ENCODE assay signal across 8 cellular contexts in the genomic region with DNA sequence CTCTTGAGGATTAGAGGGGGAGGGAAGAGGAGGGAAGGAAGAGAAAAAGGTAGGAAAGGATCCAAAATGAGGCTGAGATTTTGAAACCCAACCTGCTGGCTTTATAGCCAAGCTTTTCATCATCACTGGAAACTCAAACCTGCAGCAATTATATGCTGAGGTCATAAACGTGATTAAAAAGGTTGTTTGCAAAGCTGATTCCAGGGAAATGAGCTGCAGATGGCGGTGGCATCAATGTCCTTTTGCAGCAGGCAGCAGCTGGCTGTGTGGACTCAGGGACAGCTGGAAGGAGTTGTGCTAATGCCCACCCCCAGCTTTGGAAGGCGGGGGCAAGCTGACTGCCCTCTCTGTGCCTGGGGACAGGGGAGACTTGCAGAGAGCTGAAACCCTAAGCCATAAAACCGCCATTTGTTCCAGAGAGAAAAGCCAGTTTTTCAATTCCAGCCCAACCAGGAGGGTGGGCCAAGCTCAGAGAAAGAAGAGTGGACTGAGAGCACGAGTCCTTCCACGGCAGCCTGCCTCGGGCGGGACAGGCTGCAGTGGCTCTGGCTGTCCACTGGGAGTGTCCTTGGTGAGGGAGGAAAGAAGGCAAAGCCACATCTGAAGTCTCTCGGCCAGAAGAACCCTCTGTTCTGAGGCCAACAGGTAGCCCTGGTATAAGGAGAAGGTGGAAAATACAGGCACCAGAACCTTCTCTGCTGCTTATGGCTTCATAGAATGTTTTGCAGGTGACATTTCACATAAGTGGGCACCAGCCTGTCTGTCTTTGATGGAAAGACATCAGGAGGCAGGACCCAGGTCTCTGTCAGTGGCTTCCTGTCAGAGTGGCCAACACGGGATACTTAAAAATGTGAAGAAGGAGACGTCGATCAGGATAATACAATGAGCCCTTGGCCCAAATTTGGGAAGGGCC.
A peak's percentile ranks its signal among the peaks of the same experiment; 100 is the strongest.
DNase-seq lines count a peak whose midpoint lies in the region; ATAC-seq and TF ChIP-seq lines count a peak whose summit lies in the region.

No MANE protein-coding gene starts in this region.

- H3K9me3 ChIP-seq in HCT116 (ENCODE audit: control insufficient read depth in 1 of 2, insufficient read depth in 1 of 2, low read depth in 1 of 2, low read length in 2 of 2): no peaks in the 10 kb centered on the region
- H3K9me3 ChIP-seq in ovary: no peaks in the 10 kb centered on the region

- no peaks in the 10 kb centered on the region for H3K9me2 ChIP-seq in HCT116 (ENCODE audit: insufficient read depth)

- RAD21 ChIA-PET in HCT116 (lab: Charles Lee; ENCODE audit: low non-redundant PET in 1 of 2, low total read pairs in 2 of 2, uncharacterized antibody in 2 of 2, unreplicated experiment in 2 of 2): no interaction called here

- POLR2A ChIA-PET in HCT116 (lab: Charles Lee): interaction anchor here (0.7 kb wide), 1 partner anchor 21 kb away, joined by 3 read pairs; no protein-coding TSS in a partner anchor

- WGBS in ovary, 3 donors: 37 to 38% (median 37%) methylated on average over 12 of the region's 12 CpGs

- peak; percentile 18 for DNase-seq in HCT116 (ENCODE audit: low read depth, low spot score)
- DNase-seq in NCI-H526 (lab: John Stamatoyannopoulos, UW): peak; percentile 76 to 80
- peak in 2 of 10 donors; percentile 12 to 32 for DNase-seq in dorsolateral prefrontal cortex
- peak; percentile 30 for DNase-seq in mucosa of gallbladder (ENCODE audit: low spot score)
- no peak for DNase-seq in ovary
- no peak for DNase-seq in activated CD4-positive, alpha-beta T cell treated with anti-CD3 and anti-CD28 coated beads, Interleukin-2, amount 50 U/mL, for 48 hours

- BruUV-seq in HCT116 (replicated peaks; lab: Mats Ljungman, UMichigan): no TSS peak

- peak; percentile 84 for ATAC-seq in HCT116
- no peak for ATAC-seq in GM18498 (IDR thresholded peaks at IDR 0.05; ENCODE audit: unreplicated experiment)
- no peak for ATAC-seq in GM18858 (IDR thresholded peaks at IDR 0.05; ENCODE audit: unreplicated experiment)

- H3K36me3 ChIP-seq in HCT116 (ENCODE audit: control insufficient read depth in 1 of 2, insufficient read depth in 2 of 2, low read length in 2 of 2) (no peaks in the 10 kb centered on the region), ovary (no peaks in the 10 kb centered on the region)

- no peak for TF ChIP-seq EP300 in ovary (IDR thresholded peaks at IDR 0.05)

- CTCF ChIA-PET in HCT116 (lab: Charles Lee): interaction anchor here (0.7 to 1.4 kb wide), 5 partner anchors 9 to 27 kb away, joined by 3 read pairs; no protein-coding TSS in a partner anchor

- H3K4me1 ChIP-seq in HCT116 (ENCODE audit: control insufficient read depth in 1 of 2, insufficient read depth in 2 of 2, low read length in 2 of 2): peaks cover 0 to 21% of the 10 kb centered on the region in 2 experiments; a peak in 1 of 4 replicates
- H3K4me1 ChIP-seq in ovary (ENCODE audit: insufficient read depth): no peaks in the 10 kb centered on the region

- intact Hi-C loops in HCT116 (cut with micrococcal nuclease) (no loop called here), dorsolateral prefrontal cortex (cut with DNase I) (loop anchor here in 1 of 2 donors (5.0 to 10.0 kb wide), 2 partner anchors 240 to 388 kb away; no protein-coding TSS in a partner anchor), ovary (cut with DNase I) (no loop called here)

- H3K27ac ChIP-seq in HCT116 (ENCODE audit: low read depth, low read length) (no peak overlapping the region), dorsolateral prefrontal cortex (peak overlapping the region in 6 of 59 donors; percentile 1 to 53 (median 20)), ovary (no peak overlapping the region)

- H2AFZ ChIP-seq in HCT116 (ENCODE audit: low read depth, low read length, poor library complexity, severe bottlenecking): peak overlapping the region; percentile 14

- H3K27me3 ChIP-seq in HCT116 (ENCODE audit: insufficient read depth, low read length) (no peaks in the 10 kb centered on the region), dorsolateral prefrontal cortex (peaks cover 0 to 17% (median 0%) of the 10 kb centered on the region in 45 donors), ovary (no peaks in the 10 kb centered on the region)

- no peaks in the 10 kb centered on the region for H4K20me1 ChIP-seq in HCT116 (ENCODE audit: insufficient read depth)

- H3K4me2 ChIP-seq in HCT116 (ENCODE audit: low read length): peak overlapping the region; percentile 30

- H3K4me3 ChIP-seq in HCT116 (replicated peaks in 1 of 2; ENCODE audit: low read depth in 1 of 2, low read length in 2 of 2): no peak overlapping the region
- peak overlapping the region in 15 of 59 donors; percentile 3 to 50 (median 22) for H3K4me3 ChIP-seq in dorsolateral prefrontal cortex
- H3K4me3 ChIP-seq in ovary: no peak overlapping the region

- H3K9ac ChIP-seq in HCT116 (ENCODE audit: low read length): no peak overlapping the region

- TF ChIP-seq CTCF in HCT116 (IDR thresholded peaks at IDR 0.05 in 2 of 3, conservative IDR thresholded peaks at IDR 0.05 in 1 of 3; ENCODE audit: borderline replicate concordance in 1 of 3, insufficient read depth in 1 of 3, low read depth in 2 of 3, low read length in 2 of 3) (peak in 2 of 3 experiments; percentile 58 to 72; a peak in 4 of 6 replicates), dorsolateral prefrontal cortex (IDR thresholded peaks at IDR 0.05 in 54 of 56, conservative IDR thresholded peaks at IDR 0.05 in 2 of 56; ENCODE audit: low read depth in 1 of 56, partially characterized antibody in 56 of 56) (peak in 52 of 56 donors; percentile 8 to 72 (median 54)), ovary (IDR thresholded peaks at IDR 0.05) (no peak)

- no peak for TF ChIP-seq POLR2A in HCT116 (IDR thresholded peaks at IDR 0.05; ENCODE audit: borderline replicate concordance, extremely low read depth, insufficient read depth, insufficient read length)
- no peak for TF ChIP-seq POLR2A in ovary (IDR thresholded peaks at IDR 0.05)

- H3K79me2 ChIP-seq in HCT116 (ENCODE audit: insufficient read depth, low read length): no peaks in the 10 kb centered on the region

- no peak for TF ChIP-seq RAD21 in HCT116 (IDR thresholded peaks at IDR 0.05; ENCODE audit: low read depth)

TF ChIP-seq in HCT116, 20 proteins besides CTCF, POLR2A, EP300 and RAD21 (continues in another document):
- TF ChIP-seq FOSL1 (IDR thresholded peaks at IDR 0.05; ENCODE audit: low read depth): no peak
- TF ChIP-seq EZH2 (IDR thresholded peaks at IDR 0.05): no peak
- TF ChIP-seq EZH2phosphoT487 (IDR thresholded peaks at IDR 0.05; ENCODE audit: borderline replicate concordance): no peak
- TF ChIP-seq YY1 (IDR thresholded peaks at IDR 0.05; ENCODE audit: extremely low read depth, insufficient replicate concordance, low read depth, low read length): no peak
- TF ChIP-seq TCF7L2 (IDR thresholded peaks at IDR 0.05; ENCODE audit: borderline replicate concordance, extremely low read depth, insufficient read depth, insufficient read length): no peak
- TF ChIP-seq CEBPB (IDR thresholded peaks at IDR 0.05; ENCODE audit: low read depth): no peak
- TF ChIP-seq POLR2AphosphoS5 (IDR thresholded peaks at IDR 0.05; ENCODE audit: low read depth, low read length): no peak
- no peak for TF ChIP-seq ZNF274 (IDR thresholded peaks at IDR 0.05; ENCODE audit: low read depth, low read length)
- no peak for TF ChIP-seq SP1 (IDR thresholded peaks at IDR 0.05; ENCODE audit: low read depth)
- TF ChIP-seq ZFX (IDR thresholded peaks at IDR 0.05): no peak
- TF ChIP-seq CBX3 (IDR thresholded peaks at IDR 0.05; ENCODE audit: low read depth): no peak
- TF ChIP-seq, protein P1, sequence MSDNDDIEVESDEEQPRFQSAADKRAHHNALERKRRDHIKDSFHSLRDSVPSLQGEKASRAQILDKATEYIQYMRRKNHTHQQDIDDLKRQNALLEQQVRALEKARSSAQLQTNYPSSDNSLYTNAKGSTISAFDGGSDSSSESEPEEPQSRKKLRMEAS (IDR thresholded peaks at IDR 0.05): no peak
- TF ChIP-seq SRF (IDR thresholded peaks at IDR 0.05; ENCODE audit: low read depth): no peak
- TF ChIP-seq, protein P2, sequence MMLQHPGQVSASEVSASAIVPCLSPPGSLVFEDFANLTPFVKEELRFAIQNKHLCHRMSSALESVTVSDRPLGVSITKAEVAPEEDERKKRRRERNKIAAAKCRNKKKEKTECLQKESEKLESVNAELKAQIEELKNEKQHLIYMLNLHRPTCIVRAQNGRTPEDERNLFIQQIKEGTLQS (IDR thresholded peaks at IDR 0.05): no peak
- TF ChIP-seq, protein P3, sequence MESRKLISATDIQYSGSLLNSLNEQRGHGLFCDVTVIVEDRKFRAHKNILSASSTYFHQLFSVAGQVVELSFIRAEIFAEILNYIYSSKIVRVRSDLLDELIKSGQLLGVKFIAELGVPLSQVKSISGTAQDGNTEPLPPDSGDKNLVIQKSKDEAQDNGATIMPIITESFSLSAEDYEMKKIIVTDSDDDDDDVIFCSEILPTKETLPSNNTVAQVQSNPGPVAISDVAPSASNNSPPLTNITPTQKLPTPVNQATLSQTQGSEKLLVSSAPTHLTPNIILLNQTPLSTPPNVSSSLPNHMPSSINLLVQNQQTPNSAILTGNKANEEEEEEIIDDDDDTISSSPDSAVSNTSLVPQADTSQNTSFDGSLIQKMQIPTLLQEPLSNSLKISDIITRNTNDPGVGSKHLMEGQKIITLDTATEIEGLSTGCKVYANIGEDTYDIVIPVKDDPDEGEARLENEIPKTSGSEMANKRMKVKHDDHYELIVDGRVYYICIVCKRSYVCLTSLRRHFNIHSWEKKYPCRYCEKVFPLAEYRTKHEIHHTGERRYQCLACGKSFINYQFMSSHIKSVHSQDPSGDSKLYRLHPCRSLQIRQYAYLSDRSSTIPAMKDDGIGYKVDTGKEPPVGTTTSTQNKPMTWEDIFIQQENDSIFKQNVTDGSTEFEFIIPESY (IDR thresholded peaks at IDR 0.05; ENCODE audit: extremely low read depth, insufficient replicate concordance, low read length): no peak
- no peak for TF ChIP-seq SIN3A (IDR thresholded peaks at IDR 0.05; ENCODE audit: low read depth)
- no peak for TF ChIP-seq EGR1 (IDR thresholded peaks at IDR 0.05; ENCODE audit: low read depth)

Comparison
In these comparisons a context has a peak if more than half of its experiments do, and no peak if none do; other contexts are left out.
1. DNase-seq: peak in HCT116 (single experiment), NCI-H526 (2 of 2) and mucosa of gallbladder (single experiment); none in ovary (0 of 5) and activated CD4-positive, alpha-beta T cell treated with anti-CD3 and anti-CD28 coated beads, Interleukin-2, amount 50 U/mL, for 48 hours (0 of 2).
2. CTCF ChIP-seq: peak in HCT116 (2 of 3) and dorsolateral prefrontal cortex (52 of 56); none in ovary (0 of 3).